In the genomic region with DNA sequence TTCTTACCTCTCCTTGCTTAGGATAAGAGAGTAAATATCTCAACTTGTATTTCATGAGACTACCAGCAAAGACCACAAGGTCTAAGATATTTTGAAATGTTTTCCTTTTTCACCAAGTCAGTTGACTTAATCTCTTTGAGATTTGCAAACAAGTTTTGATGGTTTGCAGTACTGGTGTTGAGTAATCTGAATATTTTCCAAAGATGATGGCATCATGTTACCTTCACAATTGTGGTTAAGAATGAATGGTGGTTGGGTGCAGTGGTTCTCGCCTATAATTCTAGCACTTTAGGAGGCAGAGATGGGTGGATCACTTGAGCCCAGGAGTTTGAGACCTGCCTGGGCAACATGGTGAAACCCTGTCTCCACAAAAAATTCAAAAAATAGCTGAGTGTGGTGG, we compare ENCODE assay signal across 22 cellular contexts.
DNase-seq lines count a peak whose midpoint lies in the region; ATAC-seq and TF ChIP-seq lines count a peak whose summit lies in the region.
"Had no signal": no experiment of that assay in that cellular context is flagged by ENCODE, and none has a peak within 500 bp of the region (broad histone marks: within the 10 kb centered on the region; RNA-seq: fewer than 3 reads in every experiment).

No MANE protein-coding gene starts in this region.

- H3F3A ChIP-seq in GM23248 (ENCODE audit: insufficient read depth) (no peaks in the 10 kb centered on the region), PC-3 (ENCODE audit: low read length, unreplicated experiment) (no peaks in the 10 kb centered on the region), neural cell (ENCODE audit: insufficient read depth, low read length, poor library complexity, severe bottlenecking) (no peaks in the 10 kb centered on the region)

- no peaks in the 10 kb centered on the region for H3K4me1 ChIP-seq in GM23248 (ENCODE audit: insufficient read depth)
- H3K4me1 ChIP-seq in PC-3 (ENCODE audit: insufficient read depth, low read length) = peaks cover 7% of the 10 kb centered on the region
- H3K4me1 ChIP-seq: body of pancreas had no signal

- POLR2A ChIA-PET in PC-3 (lab: Charles Lee; ENCODE audit: unreplicated experiment) = no interaction called here

- TF ChIP-seq CTCF in PC-3 (conservative IDR thresholded peaks at IDR 0.05; ENCODE audit: low read depth, low read length) (no peak), neural cell (IDR thresholded peaks at IDR 0.05; ENCODE audit: poor library complexity, severe bottlenecking) (no peak)

- peak; percentile 34 for DNase-seq in GM23248
- peak; percentile 63 for DNase-seq in PC-3
- no peak for DNase-seq in GM19238 (ENCODE audit: insufficient read length, low spot score)
- no peak for DNase-seq in D341Med (ENCODE audit: low spot score)
- DNase-seq: activated CD4-positive, CD25-positive, alpha-beta regulatory T cell; activated CD8-positive, alpha-beta T cell treated with anti-CD3 and anti-CD28 coated beads, Interleukin-2, amount 10 ng/mL, durations not matched to agents 7 days and 5 days; activated naive CD4-positive, alpha-beta T cell treated with anti-CD3 and anti-CD28 coated beads for 36 hours; activated T-cell treated with anti-CD3 and anti-CD28 coated beads, Interleukin-2, amount 50 U/mL, for 4 hours; body of pancreas; DMS79 treated with DMSO at 0.1 percent for 48 hours; HFFc6; KG1; kidney; NCI-H1105 treated with DMSO at 0.1 percent for 48 hours; right cardiac atrium; SK-N-SH; T-helper 9 cell had no signal

- H3K9me2 ChIP-seq in GM23248 (ENCODE audit: insufficient read depth) (no peaks in the 10 kb centered on the region), PC-3 (replicated peaks; ENCODE audit: low read length) (no peaks in the 10 kb centered on the region), neural cell (ENCODE audit: insufficient read depth, low read length) (no peaks in the 10 kb centered on the region)
- H3K9me2 ChIP-seq: SK-N-SH had no signal

- H3K4me3 ChIP-seq in GM23248 (no peak overlapping the region), PC-3 (ENCODE audit: low read length) (no peak overlapping the region), neural cell (ENCODE audit: low read length) (no peak overlapping the region)
- H3K4me3 ChIP-seq: body of pancreas had no signal

- TF ChIP-seq EP300 in neural cell (conservative IDR thresholded peaks at IDR 0.05; ENCODE audit: poor library complexity, severe bottlenecking) = peak; percentile 18

- H3K27ac ChIP-seq in GM23248 (no peak overlapping the region), PC-3 (ENCODE audit: low read length) (no peak overlapping the region), neural cell (ENCODE audit: low read length) (no peak overlapping the region)
- H3K27ac ChIP-seq: body of pancreas had no signal

- in situ Hi-C loops in GM23248 (cut with MboI) = no loop called here

- H3K79me2 ChIP-seq in GM23248 (ENCODE audit: insufficient read depth) = no peaks in the 10 kb centered on the region
- no peaks in the 10 kb centered on the region for H3K79me2 ChIP-seq in PC-3 (ENCODE audit: low read length)
- no peaks in the 10 kb centered on the region for H3K79me2 ChIP-seq in neural cell (replicated peaks; ENCODE audit: insufficient read depth, low read length)

- CTCF ChIA-PET in PC-3 (lab: Charles Lee) = no interaction called here

- H3K36me3 ChIP-seq in GM23248 (ENCODE audit: low read depth) (no peaks in the 10 kb centered on the region), PC-3 (ENCODE audit: low read depth, low read length) (no peaks in the 10 kb centered on the region), neural cell (ENCODE audit: insufficient read depth, low read length) (no peaks in the 10 kb centered on the region)

- BruUV-seq in PC-3 (replicated peaks; lab: Mats Ljungman, UMichigan) = no TSS peak

- 93 to 100% methylated on average over 1 of the region's 1 CpG for WGBS in GM23248 (ENCODE audit: low coverage in 1 of 2, low lambda C conversion rate in 2 of 2, missing lambda C conversion rate in 2 of 2), 2 experiments

- H3K27me3 ChIP-seq in GM23248 (replicated peaks; ENCODE audit: insufficient read depth) (no peaks in the 10 kb centered on the region), PC-3 (ENCODE audit: low read length) (no peaks in the 10 kb centered on the region), neural cell (ENCODE audit: insufficient read depth, low read depth, low read length) (no peaks in the 10 kb centered on the region)
- H3K27me3 ChIP-seq: body of pancreas had no signal

- TF ChIP-seq RAD21 in neural cell (conservative IDR thresholded peaks at IDR 0.05) = no peak

- H3K4me2 ChIP-seq in GM23248 (ENCODE audit: unreplicated experiment) (no peak overlapping the region), PC-3 (ENCODE audit: low read length) (no peak overlapping the region), neural cell (ENCODE audit: low read length) (no peak overlapping the region)
- H3K4me2 ChIP-seq: SK-N-SH had no signal

- intact Hi-C loops in PC-3 (cut with micrococcal nuclease) = no loop called here

- H4K20me1 ChIP-seq in GM23248 (ENCODE audit: insufficient read depth) = no peaks in the 10 kb centered on the region
- H4K20me1 ChIP-seq in PC-3 (ENCODE audit: low read length) = no peaks in the 10 kb centered on the region
- no peaks in the 10 kb centered on the region for H4K20me1 ChIP-seq in neural cell (ENCODE audit: insufficient read depth)

- no peak for ATAC-seq in PC-3
- peak; percentile 74 for ATAC-seq in esophagus mucosa
- ATAC-seq in HG03139 (IDR thresholded peaks at IDR 0.05; ENCODE audit: unreplicated experiment) = no peak
- ATAC-seq: activated CD8-positive, alpha-beta T cell treated with anti-CD3 and anti-CD28 coated beads, Interleukin-2, amount 10 ng/mL, durations not matched to agents 7 days and 5 days; activated T-cell treated with anti-CD3 and anti-CD28 coated beads, Interleukin-2, amount 50 U/mL, for 4 hours; body of pancreas; Panc1; right cardiac atrium; stimulated activated memory B cell treated with anti-CD40 and anti-IgM and Interleukin-4, amounts not matched to agents 10 μg/mL and 1 μg/mL and 100 μg/mL, for 72 hours had no signal

- no peak overlapping the region for H2AFZ ChIP-seq in GM23248
- no peak overlapping the region for H2AFZ ChIP-seq in PC-3 (ENCODE audit: low read length)
- H2AFZ ChIP-seq in neural cell (ENCODE audit: low read depth, low read length) = no peak overlapping the region

- no peak overlapping the region for H3K9ac ChIP-seq in GM23248
- H3K9ac ChIP-seq in PC-3 (ENCODE audit: low read length) = no peak overlapping the region
- no peak overlapping the region for H3K9ac ChIP-seq in neural cell (ENCODE audit: low read length)
- H3K9ac ChIP-seq: SK-N-SH had no signal

- no peaks in the 10 kb centered on the region for H3K9me3 ChIP-seq in GM23248 (ENCODE audit: low read depth)
- H3K9me3 ChIP-seq in PC-3 (ENCODE audit: low read length) = no peaks in the 10 kb centered on the region
- no peaks in the 10 kb centered on the region for H3K9me3 ChIP-seq in neural cell (ENCODE audit: low read length)
- H3K9me3 ChIP-seq: body of pancreas, SK-N-SH had no signal

TF ChIP-seq in neural cell, 6 proteins besides CTCF, POLR2A, EP300 and RAD21:
- TF ChIP-seq SMC3 (conservative IDR thresholded peaks at IDR 0.05; ENCODE audit: poor library complexity) = no peak
- TF ChIP-seq POLR2AphosphoS5 (IDR thresholded peaks at IDR 0.05) = no peak
- no peak for TF ChIP-seq TAF1 (IDR thresholded peaks at IDR 0.05; ENCODE audit: low read depth)
- TF ChIP-seq, protein P1, sequence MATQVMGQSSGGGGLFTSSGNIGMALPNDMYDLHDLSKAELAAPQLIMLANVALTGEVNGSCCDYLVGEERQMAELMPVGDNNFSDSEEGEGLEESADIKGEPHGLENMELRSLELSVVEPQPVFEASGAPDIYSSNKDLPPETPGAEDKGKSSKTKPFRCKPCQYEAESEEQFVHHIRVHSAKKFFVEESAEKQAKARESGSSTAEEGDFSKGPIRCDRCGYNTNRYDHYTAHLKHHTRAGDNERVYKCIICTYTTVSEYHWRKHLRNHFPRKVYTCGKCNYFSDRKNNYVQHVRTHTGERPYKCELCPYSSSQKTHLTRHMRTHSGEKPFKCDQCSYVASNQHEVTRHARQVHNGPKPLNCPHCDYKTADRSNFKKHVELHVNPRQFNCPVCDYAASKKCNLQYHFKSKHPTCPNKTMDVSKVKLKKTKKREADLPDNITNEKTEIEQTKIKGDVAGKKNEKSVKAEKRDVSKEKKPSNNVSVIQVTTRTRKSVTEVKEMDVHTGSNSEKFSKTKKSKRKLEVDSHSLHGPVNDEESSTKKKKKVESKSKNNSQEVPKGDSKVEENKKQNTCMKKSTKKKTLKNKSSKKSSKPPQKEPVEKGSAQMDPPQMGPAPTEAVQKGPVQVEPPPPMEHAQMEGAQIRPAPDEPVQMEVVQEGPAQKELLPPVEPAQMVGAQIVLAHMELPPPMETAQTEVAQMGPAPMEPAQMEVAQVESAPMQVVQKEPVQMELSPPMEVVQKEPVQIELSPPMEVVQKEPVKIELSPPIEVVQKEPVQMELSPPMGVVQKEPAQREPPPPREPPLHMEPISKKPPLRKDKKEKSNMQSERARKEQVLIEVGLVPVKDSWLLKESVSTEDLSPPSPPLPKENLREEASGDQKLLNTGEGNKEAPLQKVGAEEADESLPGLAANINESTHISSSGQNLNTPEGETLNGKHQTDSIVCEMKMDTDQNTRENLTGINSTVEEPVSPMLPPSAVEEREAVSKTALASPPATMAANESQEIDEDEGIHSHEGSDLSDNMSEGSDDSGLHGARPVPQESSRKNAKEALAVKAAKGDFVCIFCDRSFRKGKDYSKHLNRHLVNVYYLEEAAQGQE (IDR thresholded peaks at IDR 0.05; ENCODE audit: borderline replicate concordance) = no peak
- no peak for TF ChIP-seq MXI1 (conservative IDR thresholded peaks at IDR 0.05; ENCODE audit: poor library complexity, severe bottlenecking)
- TF ChIP-seq EZH2 (IDR thresholded peaks at IDR 0.05; ENCODE audit: borderline replicate concordance, insufficient read depth, low read length, poor library complexity, severe bottlenecking) = no peak

Comparison
In these comparisons a context has a peak if more than half of its experiments do, and no peak if none do; other contexts are left out.
1. DNase-seq: peak in GM23248 (single experiment) and PC-3 (single experiment); none in GM19238 (single experiment) and D341Med (single experiment).